ENCODE assay signal across 15 cellular contexts in the genomic region with DNA sequence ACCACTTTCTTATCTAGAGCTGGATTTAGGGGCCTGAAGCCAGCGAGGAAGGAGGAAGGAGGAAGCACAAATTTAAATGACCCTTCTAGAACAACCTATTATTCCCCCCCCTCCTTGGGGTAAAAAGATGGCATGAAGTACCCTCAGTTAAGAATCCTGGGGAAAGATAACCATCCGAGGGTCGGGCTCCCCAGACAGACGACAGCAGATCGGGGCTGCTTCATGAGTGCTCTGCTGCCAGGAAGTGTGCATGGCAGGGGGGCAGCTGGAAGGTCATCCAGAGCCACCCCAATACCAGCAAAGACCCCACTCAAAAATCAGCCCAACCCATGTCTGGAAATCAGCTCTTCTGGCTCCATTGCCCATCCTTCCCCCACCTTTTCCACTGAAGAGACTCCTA.
DNase-seq lines count a peak whose midpoint lies in the region; ATAC-seq and TF ChIP-seq lines count a peak whose summit lies in the region.
"Had no signal": no experiment of that assay in that cellular context is flagged by ENCODE, and none has a peak within 500 bp of the region (broad histone marks: within the 10 kb centered on the region; RNA-seq: fewer than 3 reads in every experiment).

No MANE protein-coding gene starts in this region.

- H3K14ac ChIP-seq in H9 (ENCODE audit: insufficient read depth, low read length) (no peak overlapping the region), neuronal stem cell (ENCODE audit: low read length) (no peak overlapping the region)

- no peak overlapping the region for H4K91ac ChIP-seq in H9 (ENCODE audit: insufficient read length, low read depth, low read length)
- no peak overlapping the region for H4K91ac ChIP-seq in neuronal stem cell (ENCODE audit: low read depth, low read length, poor library complexity)

- H2AFZ ChIP-seq in H9 (ENCODE audit: low read length) (no peak overlapping the region), neuronal stem cell (ENCODE audit: low read length) (no peak overlapping the region)

- no CpG with 5 or more reads among the region's 5 CpGs for WGBS in H9 (ENCODE audit: extremely low coverage, insufficient read length, low lambda C conversion rate)
- no CpG with 5 or more reads among the region's 5 CpGs for WGBS in neuronal stem cell (ENCODE audit: extremely low coverage in 2 of 2, insufficient read length in 2 of 2, insufficient replicate concordance in 1 of 2), 2 donors

- H2BK12ac ChIP-seq in H9 (ENCODE audit: insufficient read length, low read depth, low read length) (no peak overlapping the region), neuronal stem cell (ENCODE audit: low read length) (no peak overlapping the region)

- TF ChIP-seq CTCF in H9 (conservative IDR thresholded peaks at IDR 0.05) (no peak), lower lobe of right lung (IDR thresholded peaks at IDR 0.05) (no peak), ascending aorta (IDR thresholded peaks at IDR 0.05) (no peak)

- ATAC-seq in lower lobe of right lung (no peak), sciatic nerve (no peak)
- ATAC-seq: HepG2 had no signal

- no peak overlapping the region for H4K5ac ChIP-seq in H9 (ENCODE audit: insufficient read length, low read depth, low read length)

- H2AK5ac ChIP-seq in H9 (ENCODE audit: insufficient read length, low read length) (no peak overlapping the region), neuronal stem cell (ENCODE audit: low read depth, low read length) (peak overlapping the region; percentile 66)

- H3K23ac ChIP-seq in H9 (ENCODE audit: insufficient read length, low read depth, low read length) (no peak overlapping the region), neuronal stem cell (ENCODE audit: low read depth, low read length, poor library complexity) (no peak overlapping the region)

- peaks cover 38 to 54% of the 10 kb centered on the region in 2 experiments for H3K4me1 Mint-ChIP-seq in H9
- H3K4me1 Mint-ChIP-seq: CD4-positive, CD25-positive, alpha-beta regulatory T cell had no signal

- intact Hi-C loops in lower lobe of right lung (cut with DNase I): no loop called here
- intact Hi-C loops in sciatic nerve (cut with DNase I): no loop called here
- intact Hi-C loops in ascending aorta (cut with DNase I): no loop called here

- no peak overlapping the region for H2BK20ac ChIP-seq in H9 (ENCODE audit: low read depth, low read length, poor library complexity, severe bottlenecking)

- H4K20me1 ChIP-seq in BLaER1: peaks cover 8% of the 10 kb centered on the region
- no peaks in the 10 kb centered on the region for H4K20me1 ChIP-seq in H9 (ENCODE audit: control insufficient read depth, insufficient read depth, insufficient read length)

- H3K9me3 Mint-ChIP-seq in H9: no peaks in the 10 kb centered on the region

- no peak overlapping the region for H2BK5ac ChIP-seq in H9 (ENCODE audit: insufficient read length, low read length)
- peak overlapping the region; percentile 5 for H2BK5ac ChIP-seq in neuronal stem cell (ENCODE audit: low read length)

- no peaks in the 10 kb centered on the region; a peak in 1 of 7 replicates for H3K36me3 Mint-ChIP-seq in H9 (ENCODE audit: insufficient read depth in 1 of 3, low read depth in 3 of 3)
- H3K36me3 Mint-ChIP-seq: CD4-positive, CD25-positive, alpha-beta regulatory T cell; IgD-negative memory B cell had no signal

- H3K79me1 ChIP-seq in H9 (ENCODE audit: insufficient read depth, low read depth, low read length, poor library complexity, severe bottlenecking) (no peaks in the 10 kb centered on the region), neuronal stem cell (ENCODE audit: low read depth, low read length) (peaks cover 2% of the 10 kb centered on the region)

- no peak overlapping the region for H3K4me3 Mint-ChIP-seq in H9
- H3K4me3 Mint-ChIP-seq: CD4-positive, CD25-positive, alpha-beta regulatory T cell; IgD-negative memory B cell had no signal

- H4K8ac ChIP-seq in H9 (replicated peaks; ENCODE audit: insufficient read length, low read depth, low read length) (no peak overlapping the region), neuronal stem cell (ENCODE audit: low read depth, low read length) (no peak overlapping the region)

- H3K4me3 ChIP-seq in BLaER1 (no peak overlapping the region), lower lobe of right lung (no peak overlapping the region), neuronal stem cell (ENCODE audit: low read length in 2 of 2) (no peak overlapping the region), ascending aorta (no peak overlapping the region)
- H3K4me3 ChIP-seq: HAP-1 had no signal

- H3K36me3 ChIP-seq in BLaER1 (no peaks in the 10 kb centered on the region), lower lobe of right lung (no peaks in the 10 kb centered on the region), neuronal stem cell (replicated peaks in 1 of 2; ENCODE audit: control insufficient read depth in 2 of 2, insufficient read depth in 2 of 2, low read length in 2 of 2) (no peaks in the 10 kb centered on the region), ascending aorta (no peaks in the 10 kb centered on the region)
- H3K36me3 ChIP-seq: HAP-1 had no signal

- H3K23me2 ChIP-seq in H9 (ENCODE audit: insufficient read length, low read depth, low read length, poor library complexity, severe bottlenecking): no peaks in the 10 kb centered on the region

- no peak overlapping the region for H3K9ac ChIP-seq in BLaER1
- no peak overlapping the region for H3K9ac ChIP-seq in H9 (ENCODE audit: extremely low read depth, insufficient read length, low read length)
- H3K9ac ChIP-seq in neuronal stem cell (ENCODE audit: low read depth, low read length, poor library complexity): no peak overlapping the region

- no peak overlapping the region for H3K18ac ChIP-seq in H9 (ENCODE audit: insufficient read length, low read depth, low read length)
- no peak overlapping the region for H3K18ac ChIP-seq in neuronal stem cell (ENCODE audit: low read length)

- peaks cover 68% of the 10 kb centered on the region for H3K4me1 ChIP-seq in BLaER1
- peaks cover 12% of the 10 kb centered on the region for H3K4me1 ChIP-seq in H9 (ENCODE audit: insufficient read depth, low read length)
- H3K4me1 ChIP-seq in lower lobe of right lung: peaks cover 9% of the 10 kb centered on the region
- H3K4me1 ChIP-seq in neuronal stem cell (ENCODE audit: control insufficient read depth in 2 of 2, insufficient read depth in 1 of 2, low read depth in 1 of 2, low read length in 2 of 2): peaks cover 18 to 20% of the 10 kb centered on the region in 2 donors
- no peaks in the 10 kb centered on the region for H3K4me1 ChIP-seq in ascending aorta
- H3K4me1 ChIP-seq: HAP-1 had no signal

- H3K27ac Mint-ChIP-seq in H9: peak overlapping the region in 2 of 3 experiments; percentile 52 to 59; a peak in 4 of 7 replicates
- H3K27ac Mint-ChIP-seq: CD4-positive, CD25-positive, alpha-beta regulatory T cell; IgD-negative memory B cell had no signal

- H3K4ac ChIP-seq in H9 (ENCODE audit: low read depth, low read length) (no peak overlapping the region), neuronal stem cell (ENCODE audit: low read length) (no peak overlapping the region)

- H2BK15ac ChIP-seq in H9 (ENCODE audit: low read depth, low read length): no peak overlapping the region
- no peak overlapping the region for H2BK15ac ChIP-seq in neuronal stem cell (ENCODE audit: low read length)

- H3K56ac ChIP-seq in H9 (ENCODE audit: insufficient read length, low read depth, low read length): no peak overlapping the region

- no peaks in the 10 kb centered on the region for H3K9me3 ChIP-seq in BLaER1
- no peaks in the 10 kb centered on the region for H3K9me3 ChIP-seq in H9 (ENCODE audit: control insufficient read depth, low read depth, low read length)
- H3K9me3 ChIP-seq in lower lobe of right lung: no peaks in the 10 kb centered on the region
- no peaks in the 10 kb centered on the region for H3K9me3 ChIP-seq in neuronal stem cell (replicated peaks in 1 of 2; ENCODE audit: control insufficient read depth in 2 of 2, insufficient read depth in 1 of 2, low read depth in 1 of 2, low read length in 2 of 2)
- H3K9me3 ChIP-seq in ascending aorta: no peaks in the 10 kb centered on the region
- H3K9me3 ChIP-seq: Caco-2, HAP-1 had no signal

- H3K27ac ChIP-seq in BLaER1: no peak overlapping the region
- no peak overlapping the region for H3K27ac ChIP-seq in H9 (ENCODE audit: insufficient read length, low read depth, low read length)
- no peak overlapping the region for H3K27ac ChIP-seq in lower lobe of right lung
- H3K27ac ChIP-seq in neuronal stem cell (replicated peaks; ENCODE audit: low read length): no peak overlapping the region
- no peak overlapping the region for H3K27ac ChIP-seq in ascending aorta

- H3T11ph ChIP-seq in H9 (ENCODE audit: low read length): no peak overlapping the region

- H3K79me2 ChIP-seq in H9 (ENCODE audit: insufficient read depth, low read length): peaks cover 2% of the 10 kb centered on the region; the same call in 1 of the 2 replicates

- H2BK120ac ChIP-seq in H9 (ENCODE audit: low read depth, low read length, poor library complexity, severe bottlenecking): no peak overlapping the region
- no peak overlapping the region for H2BK120ac ChIP-seq in neuronal stem cell (ENCODE audit: low read depth, low read length)

- peaks cover 6% of the 10 kb centered on the region; the same call in 1 of the 2 replicates for H3K27me3 ChIP-seq in BLaER1
- no peaks in the 10 kb centered on the region for H3K27me3 ChIP-seq in H9 (ENCODE audit: insufficient read depth, low read length)
- H3K27me3 ChIP-seq in lower lobe of right lung (ENCODE audit: low read depth): no peaks in the 10 kb centered on the region
- no peaks in the 10 kb centered on the region for H3K27me3 ChIP-seq in neuronal stem cell (ENCODE audit: control insufficient read depth in 3 of 3, insufficient read depth in 3 of 3, low read depth in 1 of 3, low read length in 3 of 3)
- H3K27me3 ChIP-seq in ascending aorta: no peaks in the 10 kb centered on the region

- no peaks in the 10 kb centered on the region for H3K27me3 Mint-ChIP-seq in H9 (ENCODE audit: low read depth)
- H3K27me3 Mint-ChIP-seq: CD4-positive, CD25-positive, alpha-beta regulatory T cell had no signal

- DNase-seq in H9 (no peak), lower lobe of right lung (peak; percentile 2), neuronal stem cell (ENCODE audit: low spot score) (no peak), NCI-H1694 treated with DMSO at 0.1 percent for 48 hours (lab: John Stamatoyannopoulos, UW) (no peak), activated T-cell treated with anti-CD3 and anti-CD28 coated beads for 4 hours (no peak), sciatic nerve (ENCODE audit: low spot score) (no peak), ascending aorta (ENCODE audit: low spot score in 2 of 2) (no peak)
- DNase-seq: 8988T; C1 segment of cervical spinal cord; Caco-2; CD4-positive, CD25-positive, alpha-beta regulatory T cell had no signal

- peak overlapping the region; percentile 86 for H3K4me2 ChIP-seq in BLaER1
- no peak overlapping the region for H3K4me2 ChIP-seq in H9 (ENCODE audit: insufficient read depth, insufficient read length, low read length)
- H3K4me2 ChIP-seq in neuronal stem cell (ENCODE audit: insufficient read depth, low read length, poor library complexity, severe bottlenecking): no peak overlapping the region
